Comparison of ENCODE assay signal across 8 cellular contexts in genomic region chr16:27314161-27314723, GRCh38. TPM values are rescaled to one million over a fixed set of nuclear protein-coding genes. Genes with fewer than 3 reads are reported as not detected.
DNase-seq lines count a peak whose midpoint lies in the region; ATAC-seq and TF ChIP-seq lines count a peak whose summit lies in the region.

No MANE protein-coding gene starts in this region.

- H3K4me3 ChIP-seq in CD8-positive, alpha-beta T cell (ENCODE audit: low read depth, low read length) = peak overlapping the region; percentile 88
- H3K4me3 ChIP-seq in HEK293 (ENCODE audit: low read depth, low read length) (peak overlapping the region; percentile 66), adipocyte (ENCODE audit: low read length) (peak overlapping the region; percentile 86)

- peaks cover 53% of the 10 kb centered on the region for H3K4me1 Mint-ChIP-seq in CD8-positive, alpha-beta T cell (ENCODE audit: low read depth)

- peak overlapping the region; percentile 98 for H3K27ac Mint-ChIP-seq in CD8-positive, alpha-beta T cell

- DNase-seq in CD8-positive, alpha-beta T cell = peak in 6 of 7 experiments; percentile 4 to 64 (median 28)
- DNase-seq in RPMI7951 (ENCODE audit: low read depth) = peak; percentile 87
- DNase-seq in adipocyte (ENCODE audit: low read depth) = peak; percentile 75
- DNase-seq in left ventricle myocardium superior = peak; percentile 55
- DNase-seq in renal cortical epithelial cell (ENCODE audit: low read depth) = peak; percentile 83
- no peak for DNase-seq in NCI-H146 treated with DMSO at 0.1 percent for 48 hours (lab: John Stamatoyannopoulos, UW; ENCODE audit: unreplicated experiment)

- no peaks in the 10 kb centered on the region for H3K9me3 Mint-ChIP-seq in CD8-positive, alpha-beta T cell

- peaks cover 49% of the 10 kb centered on the region for H3K4me1 ChIP-seq in CD8-positive, alpha-beta T cell (ENCODE audit: insufficient read depth, low read length)
- no peaks in the 10 kb centered on the region for H3K4me1 ChIP-seq in HEK293 (ENCODE audit: control insufficient read depth, insufficient read depth, low read length)
- peaks cover 19% of the 10 kb centered on the region for H3K4me1 ChIP-seq in adipocyte (ENCODE audit: control insufficient read depth, insufficient read depth, low read length)

- TF ChIP-seq CTCF in CD8-positive, alpha-beta T cell (IDR thresholded peaks at IDR 0.05) = no peak
- TF ChIP-seq CTCF in HEK293 (tag by site-specific recombination; IDR thresholded peaks at IDR 0.05) = no peak

- CTCF ChIA-PET in CD8-positive, alpha-beta T cell (lab: Charles Lee) = interaction anchor here (5.1 to 5.7 kb wide), 2 partner anchors 54 to 82 kb away, joined by 20 to 57 read pairs; no protein-coding TSS in a partner anchor
- CTCF ChIA-PET in HEK293 (lab: Yijun Ruan, JAX) = interaction anchor here (0.7 to 0.8 kb wide), 2 partner anchors 87 to 158 kb away, joined by 3 read pairs; no protein-coding TSS in a partner anchor

- no peaks in the 10 kb centered on the region for H3K36me3 ChIP-seq in CD8-positive, alpha-beta T cell (ENCODE audit: insufficient read depth, low read length)
- no peaks in the 10 kb centered on the region for H3K36me3 ChIP-seq in HEK293 (ENCODE audit: control insufficient read depth in 2 of 2, insufficient read depth in 1 of 2, low read length in 2 of 2)
- H3K36me3 ChIP-seq in adipocyte (ENCODE audit: control insufficient read depth, insufficient read depth, low read length, severe bottlenecking) = no peaks in the 10 kb centered on the region

- no peaks in the 10 kb centered on the region for H3K27me3 Mint-ChIP-seq in CD8-positive, alpha-beta T cell (ENCODE audit: low read depth)

- no peaks in the 10 kb centered on the region for H3K9me3 ChIP-seq in CD8-positive, alpha-beta T cell (ENCODE audit: low read length)
- no peaks in the 10 kb centered on the region for H3K9me3 ChIP-seq in HEK293 (ENCODE audit: control insufficient read depth, insufficient read depth, low read depth, low read length)
- H3K9me3 ChIP-seq in adipocyte (ENCODE audit: control insufficient read depth, low read length) = no peaks in the 10 kb centered on the region

- peak; percentile 18 for ATAC-seq in CD8-positive, alpha-beta T cell
- ATAC-seq in left ventricle myocardium superior (peak; percentile 48), HG03159 (IDR thresholded peaks at IDR 0.05; ENCODE audit: unreplicated experiment) (no peak)

- H3K4me3 Mint-ChIP-seq in CD8-positive, alpha-beta T cell = peak overlapping the region; percentile 94

- H3K36me3 Mint-ChIP-seq in CD8-positive, alpha-beta T cell = peaks cover 10% of the 10 kb centered on the region

- H3K27ac ChIP-seq in CD8-positive, alpha-beta T cell (ENCODE audit: low read depth, low read length) = peak overlapping the region; percentile 83
- H3K27ac ChIP-seq in HEK293 (ENCODE audit: extremely low read depth, low read depth, low read length) = no peak overlapping the region; the same call in 1 of the 2 replicates

- peak overlapping the region; percentile 90 for H3K9ac ChIP-seq in adipocyte (ENCODE audit: low read length)

- POLR2A ChIA-PET in CD8-positive, alpha-beta T cell (lab: Charles Lee) = interaction anchor here (1.2 kb wide), 1 partner anchor 16 kb away, joined by 3 read pairs; no protein-coding TSS in a partner anchor
- POLR2A ChIA-PET in HEK293 (lab: Yijun Ruan, JAX) = no interaction called here

- intact Hi-C loops in CD8-positive, alpha-beta T cell (cut with DNase I, micrococcal nuclease) = loop anchor here (2.0 to 5.0 kb wide), 4 partner anchors 53 to 238 kb away; partner anchors contain the start of gene KATNIP (in 1 of the 2)
- intact Hi-C loops in left ventricle myocardium superior (cut with micrococcal nuclease) = no loop called here

- no peaks in the 10 kb centered on the region for H3K27me3 ChIP-seq in CD8-positive, alpha-beta T cell (ENCODE audit: insufficient read depth, low read length)
- no peaks in the 10 kb centered on the region for H3K27me3 ChIP-seq in adipocyte (replicated peaks; ENCODE audit: control insufficient read depth, insufficient read depth, low read length)

TF ChIP-seq in HEK293, 187 proteins besides CTCF, POLR2A, EP300 and RAD21 (continues in another document):
- no peak for TF ChIP-seq ZNF394 (tag by site-specific recombination; IDR thresholded peaks at IDR 0.05; ENCODE audit: borderline replicate concordance)
- no peak for TF ChIP-seq ZBTB44 (tag by site-specific recombination; IDR thresholded peaks at IDR 0.05)
- no peak for TF ChIP-seq ZNF830 (tag by site-specific recombination; IDR thresholded peaks at IDR 0.05; ENCODE audit: low read depth)
- TF ChIP-seq MEIS1 (CRISPR knock-in tag; IDR thresholded peaks at IDR 0.05; ENCODE audit: borderline replicate concordance) = no peak
- TF ChIP-seq ZNF416 (tag by site-specific recombination; IDR thresholded peaks at IDR 0.05) = no peak
- TF ChIP-seq ZNF155 (tag by site-specific recombination; IDR thresholded peaks at IDR 0.05) = no peak
- TF ChIP-seq ZNF704 (tag by site-specific recombination; IDR thresholded peaks at IDR 0.05) = no peak
- no peak for TF ChIP-seq ZNF37A (tag by site-specific recombination; IDR thresholded peaks at IDR 0.05)
- no peak for TF ChIP-seq KLF8 (tag by site-specific recombination; IDR thresholded peaks at IDR 0.05)
- no peak for TF ChIP-seq AEBP2 (tag by site-specific recombination; IDR thresholded peaks at IDR 0.05; ENCODE audit: borderline replicate concordance)
- TF ChIP-seq PBX3 (CRISPR knock-in tag; IDR thresholded peaks at IDR 0.05) = no peak
- TF ChIP-seq GLI2 (tag by site-specific recombination; IDR thresholded peaks at IDR 0.05; ENCODE audit: borderline replicate concordance, low read depth) = no peak
- no peak for TF ChIP-seq ELK4 (IDR thresholded peaks at IDR 0.05; ENCODE audit: borderline replicate concordance, low read depth, low read length)
- no peak for TF ChIP-seq ZNF560 (tag by site-specific recombination; IDR thresholded peaks at IDR 0.05; ENCODE audit: borderline replicate concordance)
- TF ChIP-seq BCL11A (tag by site-specific recombination; IDR thresholded peaks at IDR 0.05; ENCODE audit: low read depth) = no peak

RNA-seq across cellular contexts. Expression of gene IL4R, which starts 0.5 kb away (rescaled TPM):
- 100 to 1,000 TPM; 224 to 240 TPM for total RNA-seq in CD8-positive, alpha-beta T cell
- 23.9 and 27.6 TPM in 2 replicates for total RNA-seq in RPMI7951 (2014; rRNA removed; shearing (Covaris generic))
- 9.8 TPM for total RNA-seq in left ventricle myocardium superior
- total RNA-seq in renal cortical epithelial cell = 20.1 and 31.7 TPM in 2 replicates

RNA-seq across cellular contexts. Expression of gene NSMCE1, which starts 45.7 kb away (rescaled TPM):
- 10 to 100 TPM; 29.6 to 30.1 TPM for total RNA-seq in CD8-positive, alpha-beta T cell
- total RNA-seq in RPMI7951 (2014; rRNA removed; shearing (Covaris generic)) = 83.5 and 85.5 TPM in 2 replicates
- 34.2 TPM for total RNA-seq in left ventricle myocardium superior
- total RNA-seq in renal cortical epithelial cell = 72.1 and 94.6 TPM in 2 replicates
